ENCODE assay signal across 14 cellular contexts in the genomic region with DNA sequence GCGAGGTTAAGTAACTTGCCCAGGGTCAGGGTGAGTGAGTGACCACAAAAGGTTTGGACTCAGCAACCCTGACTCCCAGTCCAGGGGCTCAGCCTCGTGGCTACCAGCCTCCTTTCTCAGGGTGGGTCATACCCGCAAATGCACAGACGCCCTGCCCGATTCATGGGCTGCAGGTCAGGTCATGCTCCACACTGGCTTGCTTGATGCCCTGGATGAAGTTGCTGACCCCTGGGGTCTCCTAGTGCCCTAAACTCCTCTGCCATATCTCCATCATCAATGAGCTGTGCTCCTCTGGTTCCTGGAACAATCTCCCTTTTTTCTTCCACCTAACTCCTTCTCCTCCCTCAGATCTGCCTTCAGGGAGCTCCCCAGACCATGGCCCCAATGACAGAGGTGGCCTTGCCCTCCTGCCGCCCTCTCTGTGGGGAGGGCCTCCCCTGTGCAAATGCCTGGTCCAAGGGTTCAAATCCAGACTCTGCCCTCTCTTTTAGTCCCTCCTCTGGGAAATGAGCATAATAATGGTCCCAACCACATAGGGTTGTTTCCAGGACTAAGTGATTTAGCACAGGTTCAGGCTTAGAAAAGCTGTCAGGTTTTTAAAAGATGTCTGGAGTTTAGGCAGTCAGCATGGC.
A peak's percentile ranks its signal among the peaks of the same experiment; 100 is the strongest.
DNase-seq lines count a peak whose midpoint lies in the region; TF ChIP-seq lines count a peak whose summit lies in the region.
"Had no signal": no experiment of that assay in that cellular context is flagged by ENCODE, and none has a peak within 500 bp of the region (broad histone marks: within the 10 kb centered on the region; RNA-seq: fewer than 3 reads in every experiment).

No MANE protein-coding gene starts in this region.

- no peaks in the 10 kb centered on the region for H3K27me3 Mint-ChIP-seq in activated naive CD8-positive, alpha-beta T cell
- peaks cover 7% of the 10 kb centered on the region for H3K27me3 Mint-ChIP-seq in activated naive CD8-positive, alpha-beta T cell treated with anti-CD3 and anti-CD28 coated beads for 36 hours
- peaks cover 10% of the 10 kb centered on the region for H3K27me3 Mint-ChIP-seq in neural progenitor cell (ENCODE audit: insufficient read depth, low read depth)

- H3K36me3 ChIP-seq in OCI-LY3 (replicated peaks; ENCODE audit: low read depth, low read length), result no peaks in the 10 kb centered on the region
- H3K36me3 ChIP-seq in neural progenitor cell, result no peaks in the 10 kb centered on the region
- H3K36me3 ChIP-seq: HAP-1 had no signal

- no peak overlapping the region for H3K4me3 ChIP-seq in OCI-LY3 (ENCODE audit: low read length)
- H3K4me3 ChIP-seq in neural progenitor cell, result no peak overlapping the region
- H3K4me3 ChIP-seq: HAP-1 had no signal

- H3K4me3 Mint-ChIP-seq in activated naive CD8-positive, alpha-beta T cell, result no peak overlapping the region
- no peak overlapping the region for H3K4me3 Mint-ChIP-seq in activated naive CD8-positive, alpha-beta T cell treated with anti-CD3 and anti-CD28 coated beads for 36 hours
- H3K4me3 Mint-ChIP-seq in neural progenitor cell, result no peak overlapping the region
- H3K4me3 Mint-ChIP-seq: B cell had no signal

- no peaks in the 10 kb centered on the region for H3F3A ChIP-seq in neural progenitor cell (ENCODE audit: low read depth)

- H3K4me1 ChIP-seq in OCI-LY3 (ENCODE audit: low read length), result peaks cover 22% of the 10 kb centered on the region
- no peaks in the 10 kb centered on the region for H3K4me1 ChIP-seq in neural progenitor cell
- H3K4me1 ChIP-seq: HAP-1 had no signal

- DNase-seq in activated naive CD8-positive, alpha-beta T cell treated with anti-CD3 and anti-CD28 coated beads for 36 hours, result no peak
- DNase-seq in ureter (ENCODE audit: low spot score), result peak; percentile 29
- DNase-seq in NCI-H446 treated with DMSO at 0.1 percent for 48 hours (lab: John Stamatoyannopoulos, UW), result no peak
- no peak for DNase-seq in neural progenitor cell (ENCODE audit: low spot score)
- no peak for DNase-seq in NCI-H2107 (lab: John Stamatoyannopoulos, UW)
- DNase-seq: Karpas-422, NCI-H2171 treated with DMSO at 0.1 percent for 48 hours, PC-3, trophoblast cell had no signal

- H4K20me1 ChIP-seq in OCI-LY3 (ENCODE audit: insufficient read depth, low read length), result no peaks in the 10 kb centered on the region
- no peaks in the 10 kb centered on the region for H4K20me1 ChIP-seq in neural progenitor cell (ENCODE audit: low read depth)

- H3K4me2 ChIP-seq in OCI-LY3 (ENCODE audit: low read length) (peak overlapping the region; percentile 18), neural progenitor cell (no peak overlapping the region)

- H3K79me2 ChIP-seq in OCI-LY3 (ENCODE audit: low read length) (no peaks in the 10 kb centered on the region), neural progenitor cell (ENCODE audit: low read depth) (no peaks in the 10 kb centered on the region)

- H3K9ac ChIP-seq in OCI-LY3 (ENCODE audit: low read length), result no peak overlapping the region
- H3K9ac ChIP-seq in neural progenitor cell, result no peak overlapping the region

- H3K27me3 ChIP-seq in OCI-LY3 (ENCODE audit: low read depth, low read length) (peaks cover 7% of the 10 kb centered on the region), layer of hippocampus (ENCODE audit: control insufficient read depth, insufficient read depth, low read length) (no peaks in the 10 kb centered on the region), neural progenitor cell (no peaks in the 10 kb centered on the region)

- TF ChIP-seq CTCF in OCI-LY3 (IDR thresholded peaks at IDR 0.05; ENCODE audit: low read depth, low read length), result no peak
- TF ChIP-seq CTCF in neural progenitor cell (IDR thresholded peaks at IDR 0.05), result no peak

- no peak overlapping the region for H2AFZ ChIP-seq in OCI-LY3 (ENCODE audit: low read depth, low read length)
- H2AFZ ChIP-seq in neural progenitor cell (replicated peaks), result no peak overlapping the region

- no peak overlapping the region for H3K27ac ChIP-seq in OCI-LY3 (ENCODE audit: low read length)
- H3K27ac ChIP-seq in layer of hippocampus (ENCODE audit: low read depth, low read length), result peak overlapping the region; percentile 89
- H3K27ac ChIP-seq in neural progenitor cell, result no peak overlapping the region

- H3K9me3 Mint-ChIP-seq in activated naive CD8-positive, alpha-beta T cell (ENCODE audit: low read depth), result no peaks in the 10 kb centered on the region
- peaks cover 2% of the 10 kb centered on the region for H3K9me3 Mint-ChIP-seq in activated naive CD8-positive, alpha-beta T cell treated with anti-CD3 and anti-CD28 coated beads for 36 hours
- peaks cover 3% of the 10 kb centered on the region for H3K9me3 Mint-ChIP-seq in neural progenitor cell

- H3K36me3 Mint-ChIP-seq in activated naive CD8-positive, alpha-beta T cell, result peaks cover 3% of the 10 kb centered on the region
- no peaks in the 10 kb centered on the region for H3K36me3 Mint-ChIP-seq in activated naive CD8-positive, alpha-beta T cell treated with anti-CD3 and anti-CD28 coated beads for 36 hours
- H3K36me3 Mint-ChIP-seq in neural progenitor cell, result peaks cover 3% of the 10 kb centered on the region

- H3K4me1 Mint-ChIP-seq in activated naive CD8-positive, alpha-beta T cell (ENCODE audit: low read depth), result peaks cover 14% of the 10 kb centered on the region
- peaks cover 13% of the 10 kb centered on the region for H3K4me1 Mint-ChIP-seq in activated naive CD8-positive, alpha-beta T cell treated with anti-CD3 and anti-CD28 coated beads for 36 hours
- peaks cover 37% of the 10 kb centered on the region for H3K4me1 Mint-ChIP-seq in neural progenitor cell

- peak overlapping the region; percentile 28 for H3K27ac Mint-ChIP-seq in activated naive CD8-positive, alpha-beta T cell
- no peak overlapping the region for H3K27ac Mint-ChIP-seq in activated naive CD8-positive, alpha-beta T cell treated with anti-CD3 and anti-CD28 coated beads for 36 hours
- no peak overlapping the region for H3K27ac Mint-ChIP-seq in neural progenitor cell
- H3K27ac Mint-ChIP-seq: B cell had no signal

- 0 out of 2 replicates have a peak, but pooled peaks cover 4% of the 10 kb centered on the region for H3K9me3 ChIP-seq in OCI-LY3 (ENCODE audit: insufficient read depth, low read length)
- H3K9me3 ChIP-seq in neural progenitor cell (ENCODE audit: low read depth), result no peaks in the 10 kb centered on the region
- H3K9me3 ChIP-seq: HAP-1 had no signal
